Comparison of ENCODE assay signal across 8 cellular contexts in genomic region chr19:49850221-49850486, GRCh38. TPM values are rescaled to one million over a fixed set of nuclear protein-coding genes. Genes with fewer than 3 reads are reported as not detected.
DNase-seq lines count a peak whose midpoint lies in the region; ATAC-seq and TF ChIP-seq lines count a peak whose summit lies in the region.

No MANE protein-coding gene starts in this region.

- peaks cover 42% of the 10 kb centered on the region for H3K79me2 ChIP-seq in GM23248 (ENCODE audit: insufficient read depth)

- H3K27ac ChIP-seq in GM23248 (peak overlapping the region; percentile 99), WERI-Rb-1 (peak overlapping the region; percentile 96), left ventricle myocardium inferior (replicated peaks) (peak overlapping the region; percentile 99), skeletal muscle tissue (ENCODE audit: low read depth, low read length) (peak overlapping the region; percentile 100)

- H3K4me1 ChIP-seq in GM23248 (ENCODE audit: insufficient read depth) (peaks cover 13% of the 10 kb centered on the region), left ventricle myocardium inferior (peaks cover 39% of the 10 kb centered on the region), skeletal muscle tissue (ENCODE audit: control insufficient read depth in 3 of 3, insufficient read depth in 3 of 3, low read length in 3 of 3) (peaks cover 26 to 39% (median 28%) of the 10 kb centered on the region in 3 donors)

- no peaks in the 10 kb centered on the region for H3K9me3 ChIP-seq in GM23248 (ENCODE audit: low read depth)
- no peaks in the 10 kb centered on the region for H3K9me3 ChIP-seq in WERI-Rb-1 (ENCODE audit: severe bottlenecking)
- peaks cover 5% of the 10 kb centered on the region for H3K9me3 ChIP-seq in left ventricle myocardium inferior (replicated peaks)
- peaks cover 0 to 3% (median 0%) of the 10 kb centered on the region in 3 donors for H3K9me3 ChIP-seq in skeletal muscle tissue (ENCODE audit: control insufficient read depth in 3 of 3, low read length in 3 of 3)

- H4K20me1 ChIP-seq in GM23248 (ENCODE audit: insufficient read depth): no peaks in the 10 kb centered on the region; the same call in 1 of the 2 replicates

- no peak for ATAC-seq in HG03520 (IDR thresholded peaks at IDR 0.05; ENCODE audit: unreplicated experiment)

- intact Hi-C loops in left ventricle myocardium inferior (cut with micrococcal nuclease): no loop called here

- 73 to 77% methylated on average over 12 of the region's 12 CpGs for WGBS in GM23248 (ENCODE audit: low coverage in 1 of 2, low lambda C conversion rate in 2 of 2, missing lambda C conversion rate in 2 of 2), 2 experiments

- H3K36me3 ChIP-seq in GM23248 (ENCODE audit: low read depth): no peaks in the 10 kb centered on the region
- peaks cover 27% of the 10 kb centered on the region for H3K36me3 ChIP-seq in WERI-Rb-1
- H3K36me3 ChIP-seq in left ventricle myocardium inferior: peaks cover 10% of the 10 kb centered on the region
- H3K36me3 ChIP-seq in skeletal muscle tissue (ENCODE audit: control insufficient read depth in 3 of 3, insufficient read depth in 3 of 3, low read length in 3 of 3): peaks cover 7 to 8% (median 7%) of the 10 kb centered on the region in 3 donors

- H3F3A ChIP-seq in GM23248 (ENCODE audit: insufficient read depth): peaks cover 34% of the 10 kb centered on the region

- in situ Hi-C loops in GM23248 (cut with MboI): no loop called here

- peak overlapping the region; percentile 84; the same call in 1 of the 2 replicates for H2AFZ ChIP-seq in GM23248

- TF ChIP-seq CTCF in WERI-Rb-1 (IDR thresholded peaks at IDR 0.05; ENCODE audit: low read depth, low read length) (no peak), left ventricle myocardium inferior (IDR thresholded peaks at IDR 0.05; ENCODE audit: borderline replicate concordance) (no peak)

- H3K27me3 ChIP-seq in GM23248 (replicated peaks; ENCODE audit: insufficient read depth) (no peaks in the 10 kb centered on the region), WERI-Rb-1 (ENCODE audit: insufficient read depth, low read depth, severe bottlenecking) (no peaks in the 10 kb centered on the region), left ventricle myocardium inferior (ENCODE audit: low read depth) (no peaks in the 10 kb centered on the region), skeletal muscle tissue (ENCODE audit: control insufficient read depth in 3 of 3, insufficient read depth in 3 of 3, low read length in 3 of 3) (no peaks in the 10 kb centered on the region)

- H3K9ac ChIP-seq in GM23248 (peak overlapping the region; percentile 100), skeletal muscle tissue (ENCODE audit: low read depth in 1 of 3, low read length in 3 of 3) (peak overlapping the region; percentile 99 to 100 (median 100))

- no peaks in the 10 kb centered on the region for H3K9me2 ChIP-seq in GM23248 (ENCODE audit: insufficient read depth)

- H3K4me2 ChIP-seq in GM23248 (ENCODE audit: unreplicated experiment): peak overlapping the region; percentile 86

- DNase-seq in GM23248 (no peak), WERI-Rb-1 (no peak), left ventricle myocardium inferior (no peak), kidney tubule cell (ENCODE audit: low spot score) (no peak), NCI-H2196 treated with DMSO at 0.1 percent for 48 hours (lab: John Stamatoyannopoulos, UW; ENCODE audit: unreplicated experiment) (no peak), NCI-H1436 (lab: John Stamatoyannopoulos, UW) (no peak)

- H3K4me3 ChIP-seq in GM23248: peak overlapping the region; percentile 99
- peak overlapping the region; percentile 70 for H3K4me3 ChIP-seq in WERI-Rb-1 (ENCODE audit: low read depth, low read length)
- peak overlapping the region; percentile 85 for H3K4me3 ChIP-seq in left ventricle myocardium inferior
- H3K4me3 ChIP-seq in skeletal muscle tissue (ENCODE audit: low read length in 3 of 3): peak overlapping the region; percentile 90 to 97 (median 95)

RNA-seq across cellular contexts. Expression of gene PTOV1, which starts 0.8 kb away (rescaled TPM):
- total RNA-seq in GM23248 (2014; rRNA removed; shearing (Covaris generic)): 53.1 and 88.0 TPM in 2 replicates
- polyA plus RNA-seq in GM23248 (2016; fragmentation: Nextera tagmentation; extraction: Ambion mirVana): 88.9 and 91.7 TPM in 2 replicates
- total RNA-seq in left ventricle myocardium inferior (104 TPM), skeletal muscle tissue (63.7 TPM)

RNA-seq across cellular contexts. Expression of gene PNKP, which starts 17.2 kb away (rescaled TPM):
- 31.5 and 35.9 TPM in 2 replicates for total RNA-seq in GM23248 (2014; rRNA removed; shearing (Covaris generic))
- 32.7 and 42.2 TPM in 2 replicates for polyA plus RNA-seq in GM23248 (2016; fragmentation: Nextera tagmentation; extraction: Ambion mirVana)
- total RNA-seq in left ventricle myocardium inferior (45.1 TPM), skeletal muscle tissue (17.2 TPM)

RNA-seq across cellular contexts. Expression of gene AKT1S1, which starts 27.0 kb away (rescaled TPM):
- total RNA-seq in GM23248 (2014; rRNA removed; shearing (Covaris generic)): 11.6 and 17.3 TPM in 2 replicates
- 60.4 and 65.2 TPM in 2 replicates for polyA plus RNA-seq in GM23248 (2016; fragmentation: Nextera tagmentation; extraction: Ambion mirVana)
- total RNA-seq in left ventricle myocardium inferior (36.0 TPM), skeletal muscle tissue (3.1 TPM)

RNA-seq across cellular contexts. Expression of gene TBC1D17, which starts 27.3 kb away (rescaled TPM):
- total RNA-seq in GM23248 (2014; rRNA removed; shearing (Covaris generic)): 6.3 and 6.6 TPM in 2 replicates
- polyA plus RNA-seq in GM23248 (2016; fragmentation: Nextera tagmentation; extraction: Ambion mirVana): 32.4 and 33.0 TPM in 2 replicates
- 47.5 TPM for total RNA-seq in left ventricle myocardium inferior
- 7.3 TPM for total RNA-seq in skeletal muscle tissue

RNA-seq across cellular contexts. Expression of gene MED25, which starts 32.1 kb away (rescaled TPM):
- total RNA-seq in GM23248 (2014; rRNA removed; shearing (Covaris generic)): 21.8 and 24.2 TPM in 2 replicates
- 17.4 and 21.9 TPM in 2 replicates for polyA plus RNA-seq in GM23248 (2016; fragmentation: Nextera tagmentation; extraction: Ambion mirVana)
- total RNA-seq in left ventricle myocardium inferior (65.8 TPM), skeletal muscle tissue (11.0 TPM)
